In the genomic region with DNA sequence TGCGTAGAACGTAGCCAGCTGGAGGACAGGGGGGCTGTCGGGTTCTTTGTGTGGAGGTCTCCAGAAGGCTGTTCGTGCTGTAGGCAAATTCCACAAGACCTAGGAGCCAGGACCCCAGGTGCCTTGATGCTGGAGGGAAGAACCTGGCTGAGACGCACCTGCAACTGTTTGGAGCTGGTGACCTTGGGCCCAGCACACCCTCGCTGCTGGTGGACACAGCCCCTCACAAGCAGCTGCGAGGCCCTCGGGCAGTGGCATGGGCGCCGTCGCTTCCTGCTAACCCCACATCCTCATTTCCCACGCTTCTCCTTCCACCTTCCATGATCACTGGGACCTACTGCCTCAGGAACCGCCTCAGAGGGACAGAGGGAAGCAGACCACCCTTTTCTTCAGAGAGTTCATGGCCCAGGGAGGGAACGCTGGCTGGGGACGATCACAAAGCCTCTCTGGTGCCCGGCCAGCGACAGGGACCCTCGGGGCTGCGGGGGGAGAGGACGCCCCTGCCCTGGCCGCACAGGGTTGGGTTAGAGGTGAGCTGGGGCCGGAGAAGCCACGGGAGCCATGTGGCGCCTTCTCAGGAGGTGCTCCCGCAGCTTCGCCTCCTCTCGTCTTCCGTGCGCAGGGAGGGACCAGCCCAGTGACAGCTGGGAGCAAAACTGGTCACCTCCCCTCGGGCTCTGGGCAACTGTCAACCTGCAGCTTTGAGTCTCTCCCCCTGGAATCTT, we compare ENCODE assay signal across 11 cellular contexts. TPM values are rescaled to one million over a fixed set of nuclear protein-coding genes. Genes with fewer than 3 reads are reported as not detected.
DNase-seq lines count a peak whose midpoint lies in the region; TF ChIP-seq lines count a peak whose summit lies in the region.
"Had no signal": no experiment of that assay in that cellular context is flagged by ENCODE, and none has a peak within 500 bp of the region (broad histone marks: within the 10 kb centered on the region; RNA-seq: fewer than 3 reads in every experiment).

No MANE protein-coding gene starts in this region.

- H3K9me2 ChIP-seq in DOHH2 (replicated peaks; ENCODE audit: control insufficient read depth, low read length) = no peaks in the 10 kb centered on the region

- H3K27me3 ChIP-seq in DOHH2 (ENCODE audit: control insufficient read depth, low read length) (no peaks in the 10 kb centered on the region), HL-60 (ENCODE audit: insufficient read depth, poor library complexity, severe bottlenecking) (peaks cover 5% of the 10 kb centered on the region), sigmoid colon (no peaks in the 10 kb centered on the region), tibial nerve (no peaks in the 10 kb centered on the region)
- H3K27me3 ChIP-seq: foreskin keratinocyte had no signal

- H3K27ac ChIP-seq in DOHH2 (ENCODE audit: low read depth, low read length) = no peak overlapping the region
- H3K27ac ChIP-seq in HL-60 (replicated peaks) = no peak overlapping the region
- no peak overlapping the region for H3K27ac ChIP-seq in coronary artery
- no peak overlapping the region for H3K27ac ChIP-seq in sigmoid colon
- no peak overlapping the region for H3K27ac ChIP-seq in tibial nerve
- H3K27ac ChIP-seq: foreskin keratinocyte had no signal

- in situ Hi-C loops in KBM-7 (cut with MboI; ENCODE audit: low pct_unique_long_range_greater_than_20kb, low sequenced_read_pairs) = no loop called here

- no peak for DNase-seq in HL-60 (ENCODE audit: low read depth in 1 of 2, low spot score in 1 of 2)
- no peak for DNase-seq in coronary artery (ENCODE audit: low spot score)
- DNase-seq in sigmoid colon = no peak
- DNase-seq in tibial nerve (ENCODE audit: low spot score in 2 of 2) = no peak
- no peak for DNase-seq in mucosa of gallbladder (ENCODE audit: low spot score)
- no peak for DNase-seq in KBM-7
- DNase-seq: foreskin keratinocyte, NCI-H510A had no signal

- intact Hi-C loops in sigmoid colon (cut with DNase I) = no loop called here

- H3K4me3 ChIP-seq in DOHH2 (ENCODE audit: low read length) (no peak overlapping the region), HL-60 (replicated peaks; ENCODE audit: insufficient read depth, low read length) (peak overlapping the region; percentile 35), coronary artery (peak overlapping the region; percentile 33), sigmoid colon (peak overlapping the region in 3 of 4 donors; percentile 7 to 32 (median 17)), tibial nerve (peak overlapping the region in 2 of 4 donors; percentile 30 to 34)
- H3K4me3 ChIP-seq: mucosa of descending colon had no signal

- H3K4me2 ChIP-seq in DOHH2 (ENCODE audit: low read length) = 0 out of 2 replicates have a peak overlapping the region, but pooled peaks have one; percentile 1

- no peaks in the 10 kb centered on the region for H3K9me3 ChIP-seq in DOHH2 (ENCODE audit: control insufficient read depth, insufficient read depth, low read length)
- no peaks in the 10 kb centered on the region for H3K9me3 ChIP-seq in sigmoid colon
- H3K9me3 ChIP-seq in tibial nerve = no peaks in the 10 kb centered on the region
- H3K9me3 ChIP-seq: mucosa of descending colon had no signal

- no peaks in the 10 kb centered on the region for H3K79me2 ChIP-seq in DOHH2 (ENCODE audit: control insufficient read depth, low read length)

- H3K4me1 ChIP-seq in DOHH2 (ENCODE audit: control insufficient read depth, low read length) (no peaks in the 10 kb centered on the region), sigmoid colon (peaks cover 0 to 10% (median 4%) of the 10 kb centered on the region in 4 donors), tibial nerve (peaks cover 0 to 20% (median 0%) of the 10 kb centered on the region in 4 donors)
- H3K4me1 ChIP-seq: foreskin keratinocyte had no signal

- H3K36me3 ChIP-seq in DOHH2 (ENCODE audit: control insufficient read depth, low read length) (no peaks in the 10 kb centered on the region), sigmoid colon (no peaks in the 10 kb centered on the region), tibial nerve (no peaks in the 10 kb centered on the region)

- WGBS in sigmoid colon, 2 donors = 83 to 88% methylated on average over 30 of the region's 30 CpGs
- WGBS in tibial nerve, 2 donors = 80 to 81% methylated on average over 28 to 29 of the region's 30 CpGs

- H3F3A ChIP-seq in DOHH2 (ENCODE audit: control insufficient read depth, insufficient read depth) = no peaks in the 10 kb centered on the region

- TF ChIP-seq POLR2A in sigmoid colon (IDR thresholded peaks at IDR 0.05) (no peak), tibial nerve (IDR thresholded peaks at IDR 0.05) (no peak)

- TF ChIP-seq EP300 in sigmoid colon (IDR thresholded peaks at IDR 0.05) = no peak
- no peak for TF ChIP-seq EP300 in tibial nerve (IDR thresholded peaks at IDR 0.05)

- no peaks in the 10 kb centered on the region for H4K20me1 ChIP-seq in DOHH2 (ENCODE audit: control insufficient read depth, insufficient read depth, low read depth, low read length)

- TF ChIP-seq CTCF in DOHH2 (IDR thresholded peaks at IDR 0.05; ENCODE audit: low read depth, low read length, poor library complexity, severe bottlenecking) = no peak
- no peak for TF ChIP-seq CTCF in HL-60 (IDR thresholded peaks at IDR 0.05; ENCODE audit: insufficient read depth, low read length)
- no peak for TF ChIP-seq CTCF in coronary artery (IDR thresholded peaks at IDR 0.05)
- no peak for TF ChIP-seq CTCF in sigmoid colon (IDR thresholded peaks at IDR 0.05)
- TF ChIP-seq CTCF in tibial nerve (IDR thresholded peaks at IDR 0.05) = no peak

RNA-seq across cellular contexts. Expression of gene DLL1, which starts 18.4 kb away (rescaled TPM):
- total RNA-seq in sigmoid colon = 1 to 10 TPM; 1.1 to 8.4 (median 5.1) TPM
- 10 to 100 TPM in 1 of 3 donors, 1 to 10 TPM in 2; 3.0 to 13.6 (median 3.5) TPM for polyA plus RNA-seq in sigmoid colon
- total RNA-seq in tibial nerve = 1 to 10 TPM; 3.3 to 7.9 (median 6.6) TPM
- total RNA-seq in mucosa of gallbladder = 13.0 TPM
- total RNA-seq: T-helper 1 cell treated with Interleukin-12 subunit alpha and Interleukin-12 subunit beta and Interleukin-4 antibody, amounts not matched to agents 30 ng/mL and 1 ng/mL, for 36 hours had no signal

RNA-seq across cellular contexts. Expression of gene FAM120B, which starts 34.1 kb away (rescaled TPM):
- total RNA-seq in sigmoid colon (10 to 100 TPM; 29.6 to 55.0 (median 45.7) TPM), tibial nerve (10 to 100 TPM; 26.0 to 35.4 (median 32.1) TPM), mucosa of gallbladder (38.9 TPM)
- polyA plus RNA-seq in sigmoid colon = 10 to 100 TPM in 1 of 3 donors, 1 to 10 TPM in 2; 5.5 to 12.1 (median 9.0) TPM
